ENCODE assay signal across 9 cellular contexts in genomic region chr1:16623773-16624719, GRCh38. TPM values are rescaled to one million over a fixed set of nuclear protein-coding genes. Genes with fewer than 3 reads are reported as not detected.
DNase-seq lines count a peak whose midpoint lies in the region; ATAC-seq, FAIRE-seq and TF ChIP-seq lines count a peak whose summit lies in the region.
"Not testable (repeated sequence)": the region's sequence is repeated elsewhere in the genome, so short reads cannot be mapped to it uniquely, and the experiment has no call there.
"Had no signal": no experiment of that assay in that cellular context is flagged by ENCODE, and none has a peak within 500 bp of the region (broad histone marks: within the 10 kb centered on the region; RNA-seq: fewer than 3 reads in every experiment).

No MANE protein-coding gene starts in this region.

- not testable (repeated sequence) for TF ChIP-seq EP300 in ovary (IDR thresholded peaks at IDR 0.05); upper lobe of left lung (IDR thresholded peaks at IDR 0.05)

- TF ChIP-seq POLR2A in ovary (IDR thresholded peaks at IDR 0.05); upper lobe of left lung (IDR thresholded peaks at IDR 0.05): not testable (repeated sequence)

- not testable (repeated sequence) for H3K4me3 ChIP-seq in dorsolateral prefrontal cortex; kidney (ENCODE audit: low read length in 2 of 2); ovary; upper lobe of left lung

- H3K4me1 ChIP-seq in kidney (ENCODE audit: control insufficient read depth in 1 of 2, insufficient read depth in 1 of 2, low read depth in 1 of 2, low read length in 2 of 2); ovary (ENCODE audit: insufficient read depth); upper lobe of left lung: not testable (repeated sequence)

- peak; percentile 8 to 32 for ATAC-seq in upper lobe of left lung (ENCODE audit: low FRiP score in 2 of 2)

- not testable (repeated sequence) for FAIRE-seq in kidney (lab: Jason Lieb, UNC)

- H3K9ac ChIP-seq in kidney (ENCODE audit: low read length in 2 of 2), result not testable (repeated sequence)

- DNase-seq in DMS79 (lab: John Stamatoyannopoulos, UW) (peak; percentile 100), NCI-H1105 treated with DMSO at 0.1 percent for 48 hours (lab: John Stamatoyannopoulos, UW) (peak; percentile 100), NCI-H446 treated with DMSO at 0.1 percent for 48 hours (lab: John Stamatoyannopoulos, UW) (peak; percentile 93), dorsolateral prefrontal cortex (peak in 7 of 10 donors; percentile 29 to 99 (median 51)), kidney (peak; percentile 94), ovary (peak in 3 of 5 donors; percentile 36 to 63 (median 58)), upper lobe of left lung (peak; percentile 74 to 91)
- DNase-seq in activated CD8-positive, alpha-beta memory T cell treated with anti-CD3 and anti-CD28 coated beads, Interleukin-2, amount 50 U/mL, for 48 hours, result peak; percentile 65

- intact Hi-C loops in dorsolateral prefrontal cortex (cut with DNase I); kidney (cut with DNase I): not testable (repeated sequence)
- intact Hi-C loops in ovary (cut with DNase I), result loop anchor here in 1 of 4 donors (5.0 kb wide), 1 partner anchor 323 kb away; no protein-coding TSS in a partner anchor

- not testable (repeated sequence) for TF ChIP-seq CTCF in dorsolateral prefrontal cortex (IDR thresholded peaks at IDR 0.05 in 54 of 56, conservative IDR thresholded peaks at IDR 0.05 in 2 of 56; ENCODE audit: low read depth in 1 of 56, partially characterized antibody in 56 of 56); kidney (IDR thresholded peaks at IDR 0.05; ENCODE audit: borderline replicate concordance, extremely low read depth, insufficient read depth); ovary (IDR thresholded peaks at IDR 0.05); upper lobe of left lung (IDR thresholded peaks at IDR 0.05)

- H3K36me3 ChIP-seq in kidney (ENCODE audit: control insufficient read depth in 1 of 2, insufficient read depth in 2 of 2, low read length in 2 of 2) (peaks cover 31 to 36% of the 10 kb centered on the region in 2 donors), upper lobe of left lung (peaks cover 23 to 79% (median 60%) of the 10 kb centered on the region in 4 donors)
- H3K36me3 ChIP-seq in ovary, result not testable (repeated sequence)

- peak overlapping the region in 6 of 59 donors; percentile 3 to 74 (median 6) for H3K27ac ChIP-seq in dorsolateral prefrontal cortex
- peak overlapping the region in 1 of 2 donors; percentile 10 for H3K27ac ChIP-seq in kidney (ENCODE audit: low read depth in 2 of 2, low read length in 2 of 2)
- H3K27ac ChIP-seq in ovary, result not testable (repeated sequence)
- peak overlapping the region in 1 of 4 donors; percentile 1 for H3K27ac ChIP-seq in upper lobe of left lung

- H3K9me3 ChIP-seq in kidney (ENCODE audit: control insufficient read depth in 1 of 2, low read length in 2 of 2); ovary; upper lobe of left lung: not testable (repeated sequence)

- not testable (repeated sequence) for H3K27me3 ChIP-seq in dorsolateral prefrontal cortex, ovary, upper lobe of left lung

- WGBS in ovary, 3 donors, result 74 to 82% (median 79%) methylated on average over 27 of the region's 27 CpGs
- WGBS in upper lobe of left lung, 2 donors, result 86 to 89% methylated on average over 26 to 27 of the region's 27 CpGs

RNA-seq across cellular contexts. Expression of gene NBPF1, which starts 10.7 kb away (rescaled TPM):
- total RNA-seq in dorsolateral prefrontal cortex (10 to 100 TPM; 17.9 to 89.3 (median 52.9) TPM), kidney (56.3 TPM), ovary (100 to 1,000 TPM in 1 of 7 donors, 10 to 100 TPM in 6; 30.4 to 111 (median 55.9) TPM), upper lobe of left lung (10 to 100 TPM; 31.6 to 81.7 (median 34.3) TPM)
- polyA plus RNA-seq in kidney (ENCODE audit: insufficient read depth, low read depth, low replicate concordance) (8.0 TPM), ovary (10 to 100 TPM; 14.7 to 78.8 TPM)

RNA-seq across cellular contexts. Expression of gene RNU1-3, which starts 42.7 kb away (rescaled TPM):
- total RNA-seq in dorsolateral prefrontal cortex (over 10,000 TPM in 6 of 120 experiments, 1,000 to 10,000 TPM in 114; 2,235 to 12,697 (median 6,630) TPM), kidney (8,605 TPM), ovary (1,000 to 10,000 TPM in 5 of 7 donors, under 1 TPM in 2; under 0.01 to 7,521 (median 3,807) TPM), upper lobe of left lung (over 10,000 TPM in 1 of 6 donors, 1,000 to 10,000 TPM in 2, under 1 TPM in 3; under 0.01 to 14,413 (median 1,360) TPM)
- polyA plus RNA-seq in kidney (ENCODE audit: insufficient read depth, low read depth, low replicate concordance) (26.8 TPM), ovary (not detected)
- total RNA-seq: HT1080 had no signal
